24 cellular contexts compared by ENCODE assay signal in genomic region chr11:75812542-75813040, GRCh38. TPM values are rescaled to one million over a fixed set of nuclear protein-coding genes. Genes with fewer than 3 reads are reported as not detected.
DNase-seq lines count a peak whose midpoint lies in the region; ATAC-seq and TF ChIP-seq lines count a peak whose summit lies in the region.
"Had no signal": no experiment of that assay in that cellular context is flagged by ENCODE, and none has a peak within 500 bp of the region (broad histone marks: within the 10 kb centered on the region; RNA-seq: fewer than 3 reads in every experiment).

No MANE protein-coding gene starts in this region.

- TF ChIP-seq RAD21 in SK-N-SH (IDR thresholded peaks at IDR 0.05; ENCODE audit: low read length) = no peak

- ATAC-seq in SK-N-SH treated with all-trans-retinoic acid at 6 μM for 48 hours (no peak), esophagus mucosa (no peak), GM21737 (IDR thresholded peaks at IDR 0.05; ENCODE audit: unreplicated experiment) (no peak), GM21367 (IDR thresholded peaks at IDR 0.05; ENCODE audit: unreplicated experiment) (no peak)
- ATAC-seq: psoas muscle, T-cell had no signal

- H3K9me3 Mint-ChIP-seq in nephron progenitor cell = no peaks in the 10 kb centered on the region
- H3K9me3 Mint-ChIP-seq: activated CD4-positive, alpha-beta memory T cell treated with anti-CD3 and anti-CD28 coated beads for 36 hours; neural crest cell; T-cell had no signal

- peaks cover 3% of the 10 kb centered on the region for H3K27me3 Mint-ChIP-seq in nephron progenitor cell (ENCODE audit: low read depth, poor library complexity)
- H3K27me3 Mint-ChIP-seq: activated CD4-positive, alpha-beta memory T cell treated with anti-CD3 and anti-CD28 coated beads for 36 hours; activated naive CD8-positive, alpha-beta T cell; T-cell had no signal

- H3K27ac Mint-ChIP-seq in nephron progenitor cell = peak overlapping the region; percentile 78
- H3K27ac Mint-ChIP-seq: activated CD4-positive, alpha-beta memory T cell treated with anti-CD3 and anti-CD28 coated beads for 36 hours; activated naive CD8-positive, alpha-beta T cell had no signal

- H3K36me3 Mint-ChIP-seq in nephron progenitor cell (ENCODE audit: low read depth) = no peaks in the 10 kb centered on the region
- H3K36me3 Mint-ChIP-seq: activated CD4-positive, alpha-beta memory T cell treated with anti-CD3 and anti-CD28 coated beads for 36 hours; activated naive CD8-positive, alpha-beta T cell; T-cell had no signal

- H4K20me1 ChIP-seq in SK-N-SH (ENCODE audit: insufficient read depth) = peaks cover 5% of the 10 kb centered on the region; the same call in 1 of the 2 replicates

- no peaks in the 10 kb centered on the region for H3K27me3 ChIP-seq in SK-N-SH (ENCODE audit: insufficient read depth)
- H3K27me3 ChIP-seq: spleen, thyroid gland had no signal

- H3K9ac ChIP-seq in SK-N-SH = no peak overlapping the region

- peaks cover 16% of the 10 kb centered on the region for H3F3A ChIP-seq in SK-N-SH (replicated peaks; ENCODE audit: insufficient read depth)

- peaks cover 19% of the 10 kb centered on the region for H3K4me1 Mint-ChIP-seq in nephron progenitor cell

- no peak overlapping the region for H3K4me3 ChIP-seq in SK-N-SH (ENCODE audit: low read depth in 2 of 2, low read length in 1 of 2)
- H3K4me3 ChIP-seq: psoas muscle, spleen, thyroid gland had no signal

- WGBS in SK-N-SH (ENCODE audit: low lambda C conversion rate) = 96% methylated on average over 2 of the region's 2 CpGs

- no peak overlapping the region for H2AFZ ChIP-seq in SK-N-SH (ENCODE audit: low read depth)

- no peaks in the 10 kb centered on the region for H3K36me3 ChIP-seq in SK-N-SH (replicated peaks in 1 of 2; ENCODE audit: control insufficient read depth in 1 of 2, insufficient read depth in 2 of 2, low read length in 1 of 2)
- H3K36me3 ChIP-seq: spleen, thyroid gland had no signal

- H3K9me3 ChIP-seq in SK-N-SH = no peaks in the 10 kb centered on the region
- H3K9me3 ChIP-seq: psoas muscle, spleen, thyroid gland had no signal

- CTCF ChIA-PET in SK-N-SH (lab: Yijun Ruan, JAX) = interaction anchor here (0.6 to 4.6 kb wide), 4 partner anchors 10 to 396 kb away, joined by 3 to 44 read pairs (median 12); no protein-coding TSS in a partner anchor

- H3K4me3 Mint-ChIP-seq in nephron progenitor cell = peak overlapping the region; percentile 1
- H3K4me3 Mint-ChIP-seq: activated CD4-positive, alpha-beta memory T cell treated with anti-CD3 and anti-CD28 coated beads for 36 hours; activated naive CD8-positive, alpha-beta T cell had no signal

- peaks cover 22% of the 10 kb centered on the region for H3K79me2 ChIP-seq in SK-N-SH (ENCODE audit: insufficient read depth)

- H3K9me2 ChIP-seq in SK-N-SH = no peaks in the 10 kb centered on the region

- DNase-seq in SK-N-SH (no peak), HCEC 1CT (peak; percentile 26), epithelial cell of prostate (ENCODE audit: low read depth, low spot score) (no peak), nephron progenitor cell (peak; percentile 16)
- DNase-seq: activated CD4-positive, alpha-beta memory T cell treated with anti-CD3 and anti-CD28 coated beads for 36 hours; COR-L47; GDM1; KBM-7; kidney glomerular epithelial cell; midbrain; MV-4-11; NCI-H2029; NCI-H510A treated with DMSO at 0.1 percent for 48 hours; psoas muscle; spleen; T-cell; thyroid gland had no signal

- no peak overlapping the region for H3K4me2 ChIP-seq in SK-N-SH

- H3K4me1 ChIP-seq in SK-N-SH (ENCODE audit: control insufficient read depth in 1 of 2, insufficient read depth in 2 of 2, low read depth in 1 of 2, low read length in 1 of 2) = peaks cover 9 to 13% of the 10 kb centered on the region in 2 experiments; a peak in 2 of 4 replicates

- H3K27ac ChIP-seq in SK-N-SH (ENCODE audit: low read depth in 2 of 2, low read length in 1 of 2) (no peak overlapping the region), epithelial cell of prostate (peak overlapping the region; percentile 86)
- H3K27ac ChIP-seq: 22Rv1, psoas muscle, spleen had no signal

- POLR2A ChIA-PET in SK-N-SH (lab: Yijun Ruan, JAX) = no interaction called here

- TF ChIP-seq CTCF in SK-N-SH (IDR thresholded peaks at IDR 0.05) (no peak), nephron progenitor cell (IDR thresholded peaks at IDR 0.05) (no peak)

- no peak for TF ChIP-seq EP300 in SK-N-SH (IDR thresholded peaks at IDR 0.05; ENCODE audit: borderline replicate concordance in 1 of 2, low read depth in 1 of 2, low read length in 1 of 2)

TF ChIP-seq in SK-N-SH treated with all-trans-retinoic acid at 6 μM for 48 hours, 23 proteins besides CTCF, POLR2A, EP300 and RAD21:
- TF ChIP-seq BACH2 (CRISPR knock-in tag; IDR thresholded peaks at IDR 0.05; ENCODE audit: borderline replicate concordance) = no peak
- TF ChIP-seq ZFP3 (CRISPR knock-in tag; IDR thresholded peaks at IDR 0.05) = peak; percentile 95

TF ChIP-seq in SK-N-SH, 30 proteins besides CTCF, POLR2A, EP300 and RAD21 (continues in another document):
- no peak for TF ChIP-seq SMC3 (IDR thresholded peaks at IDR 0.05; ENCODE audit: low read depth, low read length)
- no peak for TF ChIP-seq USF1 (IDR thresholded peaks at IDR 0.05; ENCODE audit: borderline replicate concordance, low read depth)
- no peak for TF ChIP-seq MXI1 (IDR thresholded peaks at IDR 0.05; ENCODE audit: low read depth, low read length)
- TF ChIP-seq NRF1 (IDR thresholded peaks at IDR 0.05; ENCODE audit: low read depth, low read length) = no peak
- no peak for TF ChIP-seq USF2 (IDR thresholded peaks at IDR 0.05; ENCODE audit: borderline replicate concordance, low read depth, low read length)
- TF ChIP-seq RXRA (IDR thresholded peaks at IDR 0.05; ENCODE audit: borderline replicate concordance, low read depth) = no peak
- TF ChIP-seq TCF12 (IDR thresholded peaks at IDR 0.05) = no peak
- TF ChIP-seq REST (IDR thresholded peaks at IDR 0.05; ENCODE audit: low read depth, low read length) = no peak
- TF ChIP-seq YY1 (IDR thresholded peaks at IDR 0.05; ENCODE audit: low read depth) = no peak
- TF ChIP-seq ZBTB33 (IDR thresholded peaks at IDR 0.05; ENCODE audit: borderline replicate concordance, low read depth) = no peak
- TF ChIP-seq EZH2phosphoT487 (IDR thresholded peaks at IDR 0.05; ENCODE audit: borderline replicate concordance, low read depth) = no peak

RNA-seq across cellular contexts. Expression of gene UVRAG, which starts 2.4 kb away (rescaled TPM):
- polyA plus RNA-seq in SK-N-SH (2012; rRNA removed) = 5.8 and 7.7 TPM in 2 replicates
- 7.4 and 7.8 TPM in 2 replicates for polyA plus RNA-seq in SK-N-SH (2012; cell fraction: cytosol; rRNA removed)
- 9.6 and 11.4 TPM in 2 replicates for polyA plus RNA-seq in SK-N-SH (2012; cell fraction: nucleus; rRNA removed)
- total RNA-seq in esophagus mucosa = 8.8 TPM

RNA-seq across cellular contexts. Expression of gene DGAT2, which starts 44.0 kb away (rescaled TPM):
- 1.1 and 1.4 TPM in 2 replicates for polyA plus RNA-seq in SK-N-SH (2012; rRNA removed)
- polyA plus RNA-seq in SK-N-SH (2012; cell fraction: cytosol; rRNA removed) = 0.88 and 1.3 TPM in 2 replicates
- polyA plus RNA-seq in SK-N-SH (2012; cell fraction: nucleus; rRNA removed) = 0.87 and 0.93 TPM in 2 replicates
- total RNA-seq in esophagus mucosa = 12.4 TPM

Comparison
In these comparisons a context has a peak if more than half of its experiments do, and no peak if none do; other contexts are left out.
1. DNase-seq: peak in HCEC 1CT (single experiment) and nephron progenitor cell (single experiment); none in SK-N-SH (single experiment) and epithelial cell of prostate (single experiment).